23 cellular contexts compared by ENCODE assay signal in the genomic region with DNA sequence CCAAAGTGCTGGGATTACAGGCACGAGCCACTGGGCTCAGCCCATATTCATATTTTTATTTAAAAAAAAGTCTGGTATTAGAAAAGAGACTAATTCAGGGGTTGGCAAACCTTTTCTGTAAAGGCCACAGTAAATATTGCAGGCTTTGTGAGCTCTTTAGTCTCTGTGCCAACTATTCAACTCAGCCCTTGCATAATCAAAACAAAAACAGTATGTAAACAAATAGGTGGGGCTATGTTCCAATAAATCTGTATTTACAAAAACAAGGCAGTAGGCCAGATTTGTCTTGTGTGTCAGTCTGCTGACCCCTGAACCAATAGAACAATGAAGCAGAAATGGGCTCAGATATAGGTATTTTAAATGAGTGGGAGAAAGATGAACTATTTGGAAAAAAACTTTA. TPM values are rescaled to one million over a fixed set of nuclear protein-coding genes. Genes with fewer than 3 reads are reported as not detected.
A peak's percentile ranks its signal among the peaks of the same experiment; 100 is the strongest.
DNase-seq lines count a peak whose midpoint lies in the region; ATAC-seq, FAIRE-seq and TF ChIP-seq lines count a peak whose summit lies in the region.
"Had no signal": no experiment of that assay in that cellular context is flagged by ENCODE, and none has a peak within 500 bp of the region (broad histone marks: within the 10 kb centered on the region; RNA-seq: fewer than 3 reads in every experiment).

No MANE protein-coding gene starts in this region.

- peaks cover 0 to 3% of the 10 kb centered on the region in 2 donors for H3K9me3 Mint-ChIP-seq in activated T-cell treated with anti-CD3 and anti-CD28 coated beads, Interleukin-2, amount 50 U/mL, for 72 hours
- H3K9me3 Mint-ChIP-seq: memory B cell had no signal

- H3K18ac ChIP-seq in trophoblast cell (ENCODE audit: low read length) = no peak overlapping the region

- H3K27me3 ChIP-seq in HepG2 (ENCODE audit: control insufficient read depth in 1 of 2, insufficient read depth in 2 of 2, low read length in 2 of 2) (no peaks in the 10 kb centered on the region), trophoblast cell (ENCODE audit: insufficient read depth, low read length) (no peaks in the 10 kb centered on the region)
- H3K27me3 ChIP-seq: BLaER1, heart left ventricle had no signal

- no peaks in the 10 kb centered on the region for H3K36me3 Mint-ChIP-seq in activated T-cell treated with anti-CD3 and anti-CD28 coated beads, Interleukin-2, amount 50 U/mL, for 72 hours (ENCODE audit: insufficient read depth in 2 of 2)
- H3K36me3 Mint-ChIP-seq: memory B cell had no signal

- H3K27ac ChIP-seq in HepG2 (ENCODE audit: extremely low read length, insufficient read depth, low read length) (no peak overlapping the region), trophoblast cell (ENCODE audit: low read depth, low read length) (no peak overlapping the region)
- H3K27ac ChIP-seq: BLaER1, heart left ventricle, skin epidermis had no signal

- peaks cover 15% of the 10 kb centered on the region for H3K79me2 ChIP-seq in HepG2 (ENCODE audit: insufficient read depth, low read length)
- no peaks in the 10 kb centered on the region for H3K79me2 ChIP-seq in trophoblast cell (ENCODE audit: control insufficient read depth, insufficient read depth, low read length, poor library complexity)

- H2BK120ac ChIP-seq in trophoblast cell (ENCODE audit: insufficient read depth, low read length, poor library complexity) = no peak overlapping the region

- intact Hi-C loops in HepG2 (cut with micrococcal nuclease; ENCODE audit: unreplicated experiment) = no loop called here

- no peak overlapping the region for H4K91ac ChIP-seq in trophoblast cell (ENCODE audit: low read depth, low read length)

- BruUV-seq in HepG2 (replicated peaks; lab: Mats Ljungman, UMichigan) = no TSS peak

- TF ChIP-seq POLR2A in HepG2 (IDR thresholded peaks at IDR 0.05; ENCODE audit: insufficient read depth in 1 of 2, low read depth in 2 of 2, low read length in 2 of 2) = no peak

- H3K9me3 ChIP-seq in HepG2 (ENCODE audit: low read length) (no peaks in the 10 kb centered on the region), trophoblast cell (ENCODE audit: insufficient read depth, low read depth, low read length) (no peaks in the 10 kb centered on the region)
- H3K9me3 ChIP-seq: BLaER1, Caco-2, heart left ventricle had no signal

- TF ChIP-seq EP300 in HepG2 (IDR thresholded peaks at IDR 0.05; ENCODE audit: low read depth in 2 of 2, low read length in 2 of 2) (no peak), HepG2 (CRISPR knock-in tag; IDR thresholded peaks at IDR 0.05; ENCODE audit: borderline replicate concordance) (no peak)

- no peak overlapping the region for H3K27ac Mint-ChIP-seq in activated T-cell treated with anti-CD3 and anti-CD28 coated beads, Interleukin-2, amount 50 U/mL, for 72 hours
- H3K27ac Mint-ChIP-seq: activated CD8-positive, alpha-beta T cell treated with anti-CD3 and anti-CD28 coated beads for 36 hours; brain; memory B cell had no signal

- TF ChIP-seq CTCF in AG10803 (conservative IDR thresholded peaks at IDR 0.05; ENCODE audit: low read length) (no peak), HepG2 (CRISPR knock-in tag; IDR thresholded peaks at IDR 0.05) (no peak)

- H3K36me3 ChIP-seq in HepG2 (replicated peaks in 1 of 2; ENCODE audit: control insufficient read depth in 1 of 2, insufficient read depth in 2 of 2, low read length in 2 of 2) (no peaks in the 10 kb centered on the region), trophoblast cell (ENCODE audit: control insufficient read depth in 1 of 2, insufficient read depth in 2 of 2, low read length in 2 of 2) (peaks cover 0 to 2% of the 10 kb centered on the region in 2 experiments)
- H3K36me3 ChIP-seq: BLaER1, heart left ventricle had no signal

- no peak for ATAC-seq in HepG2
- no peak for ATAC-seq in activated T-cell treated with anti-CD3 and anti-CD28 coated beads, Interleukin-2, amount 50 U/mL, for 72 hours (replicated peaks in 1 of 2)
- ATAC-seq: activated CD8-positive, alpha-beta T cell treated with anti-CD3 and anti-CD28 coated beads for 36 hours; heart left ventricle had no signal

- H3K4me3 ChIP-seq in AG10803 (ENCODE audit: low read length) (no peak overlapping the region), HepG2 (replicated peaks in 1 of 3; ENCODE audit: insufficient read depth in 1 of 3, low read depth in 2 of 3, low read length in 3 of 3) (no peak overlapping the region), trophoblast cell (ENCODE audit: low read depth, low read length) (no peak overlapping the region)
- H3K4me3 ChIP-seq: BLaER1, heart left ventricle, skin epidermis had no signal

- H3K4me3 Mint-ChIP-seq in activated T-cell treated with anti-CD3 and anti-CD28 coated beads, Interleukin-2, amount 50 U/mL, for 72 hours = no peak overlapping the region
- H3K4me3 Mint-ChIP-seq: activated CD8-positive, alpha-beta T cell treated with anti-CD3 and anti-CD28 coated beads for 36 hours; brain; memory B cell had no signal

- no peak overlapping the region for H4K8ac ChIP-seq in trophoblast cell (ENCODE audit: low read depth, low read length)

- 95% methylated on average over 1 of the region's 1 CpG for WGBS in HepG2 (ENCODE audit: low lambda C conversion rate)
- whole genome bisulfite sequencing in trophoblast cell (ENCODE audit: extremely low coverage, insufficient coverage, insufficient read length) = no CpG with 5 or more reads among the region's 1 CpG

- H4K12ac ChIP-seq in trophoblast cell (ENCODE audit: low read depth, low read length) = no peak overlapping the region

- no peak overlapping the region for H3K14ac ChIP-seq in trophoblast cell (ENCODE audit: low read length)

- no peak overlapping the region for H2BK5ac ChIP-seq in trophoblast cell (ENCODE audit: low read depth, low read length, poor library complexity)

- H3K79me1 ChIP-seq in trophoblast cell (ENCODE audit: low read length) = no peaks in the 10 kb centered on the region

- no peak overlapping the region for H2AK5ac ChIP-seq in trophoblast cell (ENCODE audit: low read length)

- no peaks in the 10 kb centered on the region for H3K4me1 Mint-ChIP-seq in activated T-cell treated with anti-CD3 and anti-CD28 coated beads, Interleukin-2, amount 50 U/mL, for 72 hours (ENCODE audit: low read depth)
- H3K4me1 Mint-ChIP-seq: memory B cell had no signal

- H3K9ac ChIP-seq in HepG2 (ENCODE audit: insufficient read depth, low read depth, low read length) = no peak overlapping the region
- H3K9ac ChIP-seq in trophoblast cell (ENCODE audit: low read length) = no peak overlapping the region
- H3K9ac ChIP-seq: BLaER1 had no signal

- no peak for FAIRE-seq in HepG2 (lab: Jason Lieb, UNC)

- in situ Hi-C loops in HepG2 (cut with HindIII; ENCODE audit: extremely low pct_ligation_motif_present, low pct_unique_long_range_greater_than_20kb) = no loop called here

- no peak overlapping the region for H3K23ac ChIP-seq in trophoblast cell (ENCODE audit: low read length)

- peaks cover 18% of the 10 kb centered on the region for H3K4me1 ChIP-seq in HepG2 (ENCODE audit: insufficient read depth, low read length)
- H3K4me1 ChIP-seq in trophoblast cell (ENCODE audit: control insufficient read depth in 1 of 2, insufficient read depth in 2 of 2, low read length in 2 of 2) = no peaks in the 10 kb centered on the region
- H3K4me1 ChIP-seq: BLaER1, Caco-2 had no signal

- TF ChIP-seq RAD21 in HepG2 (CRISPR knock-in tag; IDR thresholded peaks at IDR 0.05) = no peak

- H2BK12ac ChIP-seq in trophoblast cell (ENCODE audit: low read length) = no peak overlapping the region

- no peak overlapping the region for H3K4me2 ChIP-seq in HepG2 (ENCODE audit: low read depth, low read length)
- no peak overlapping the region for H3K4me2 ChIP-seq in trophoblast cell (ENCODE audit: low read length)
- H3K4me2 ChIP-seq: BLaER1 had no signal

- no peak overlapping the region for H3K4ac ChIP-seq in trophoblast cell (ENCODE audit: low read depth, low read length)

- CTCF ChIA-PET in HepG2 (lab: Yijun Ruan, JAX; ENCODE audit: low intra/inter-chr PET ratio, low total read pairs) = no interaction called here

- peaks cover 11% of the 10 kb centered on the region; the same call in 1 of the 2 replicates for H4K20me1 ChIP-seq in HepG2 (ENCODE audit: insufficient read depth, low read length)
- H4K20me1 ChIP-seq: BLaER1 had no signal

- H3K27me3 Mint-ChIP-seq in activated T-cell treated with anti-CD3 and anti-CD28 coated beads, Interleukin-2, amount 50 U/mL, for 72 hours (ENCODE audit: low read depth) = peaks cover 23% of the 10 kb centered on the region
- H3K27me3 Mint-ChIP-seq: brain had no signal

- H2AFZ ChIP-seq in HepG2 (ENCODE audit: low read length) (no peak overlapping the region), trophoblast cell (ENCODE audit: insufficient read depth, low read length, poor library complexity) (no peak overlapping the region)

- POLR2A ChIA-PET in HepG2 (lab: Yijun Ruan, JAX) = no interaction called here

- peak; percentile 39 for DNase-seq in AG10803 (ENCODE audit: low read depth)
- DNase-seq in NCI-H460 (ENCODE audit: extremely low read depth, low read depth) = peak; percentile 45
- peak; percentile 35 to 43 for DNase-seq in dermis microvascular lymphatic vessel endothelial cell (ENCODE audit: low read depth in 2 of 2)
- no peak for DNase-seq in HepG2 (ENCODE audit: low spot score)
- DNase-seq in trophoblast cell = no peak
- DNase-seq in activated effector memory CD4-positive, alpha-beta T cell treated with Interleukin-2 at 50 U/mL for 16 hours = no peak
- no peak for DNase-seq in activated T-cell treated with anti-CD3 and anti-CD28 coated beads, Interleukin-2, amount 50 U/mL, for 72 hours
- no peak for DNase-seq in activated T-cell treated with anti-CD3 and anti-CD28 coated beads, Interleukin-2, amount 50 U/mL, for 48 hours
- DNase-seq: activated CD4-positive, CD25-positive, alpha-beta regulatory T cell treated with anti-CD3 and anti-CD28 coated beads, Interleukin-2, amount 50 U/mL, for 72 hours; activated CD8-positive, alpha-beta T cell treated with anti-CD3 and anti-CD28 coated beads for 36 hours; activated gamma-delta T cell; Caco-2; DMS79 treated with DMSO at 0.1 percent for 48 hours; GOT3; heart left ventricle; Kasumi-1; NCI-H2029 treated with DMSO at 0.1 percent for 48 hours; NCI-H510A treated with DMSO at 0.1 percent for 48 hours; RPMI8226 had no signal

RNA-seq across cellular contexts. Expression of gene CDC42BPA, which starts 49.3 kb away (rescaled TPM):
- 67.7 and 77.7 TPM in 2 replicates for total RNA-seq in NCI-H460 (2014; rRNA removed; shearing (Covaris generic))
- 20.9 and 27.3 TPM in 2 replicates for polyA plus RNA-seq in NCI-H460 (2014; cell fraction: nucleus; rRNA removed)
- total RNA-seq in dermis microvascular lymphatic vessel endothelial cell (53.0 and 55.0 TPM in 2 replicates), HepG2 (2016; rRNA removed; fragmentation: Illumina TruSeq; extraction: Trizol) (15.4 and 16.0 TPM in 2 replicates)
- total RNA-seq in HepG2 (2016; cell fraction: cytosol; rRNA removed; fragmentation: Illumina TruSeq; extraction: Trizol; ENCODE audit: low read depth) = 14.9 and 18.1 TPM in 2 replicates
- total RNA-seq in HepG2 (2016; cell fraction: insoluble cytoplasmic fraction; rRNA removed; fragmentation: Illumina TruSeq; extraction: Trizol) = 13.8 and 15.4 TPM in 2 replicates
- total RNA-seq in HepG2 (2016; cell fraction: membrane; rRNA removed; fragmentation: Illumina TruSeq; extraction: Trizol) = 11.4 and 14.7 TPM in 2 replicates
- 31.5 and 36.1 TPM in 2 replicates for total RNA-seq in HepG2 (2016; cell fraction: nucleus; rRNA removed; fragmentation: Illumina TruSeq; extraction: Trizol)
- 6.5 and 7.4 TPM in 2 replicates for polyA plus RNA-seq in HepG2 (2011; rRNA removed)
- polyA plus RNA-seq in HepG2 (2011; cell fraction: cytosol; rRNA removed) = 3.2 and 5.4 TPM in 2 replicates
- polyA plus RNA-seq in HepG2 (2011; cell fraction: nucleus; rRNA removed) = 7.2 and 9.9 TPM in 2 replicates
- polyA plus RNA-seq in HepG2 (2012) = 9.5 and 12.2 TPM in 2 replicates
- polyA plus RNA-seq in HepG2 (2016; cell fraction: cytosol; fragmentation: Illumina TruSeq; extraction: Trizol; ENCODE audit: low read depth) = 0.61 and 0.69 TPM in 2 replicates
- polyA plus RNA-seq in HepG2 (2016; cell fraction: insoluble cytoplasmic fraction; fragmentation: Illumina TruSeq; extraction: Trizol; ENCODE audit: low read depth) = 7.5 and 8.2 TPM in 2 replicates
- polyA plus RNA-seq in HepG2 (2016; cell fraction: membrane; fragmentation: Illumina TruSeq; extraction: Trizol; ENCODE audit: low read depth) = 1.8 and 2.2 TPM in 2 replicates
- polyA plus RNA-seq in HepG2 (2016; cell fraction: nucleus; fragmentation: Illumina TruSeq; extraction: Trizol; ENCODE audit: insufficient read depth, low read depth) = 8.1 and 9.4 TPM in 2 replicates
- polyA minus RNA-seq in HepG2 (2011; rRNA and poly(A)+ RNA removed; ENCODE audit: low replicate concordance) = 17.7 and 19.2 TPM in 2 replicates
- polyA minus RNA-seq in HepG2 (2011; cell fraction: cytosol; rRNA and poly(A)+ RNA removed) = 12.0 and 17.0 TPM in 2 replicates
- polyA minus RNA-seq in HepG2 (2011; cell fraction: nucleus; rRNA and poly(A)+ RNA removed) = 119 and 124 TPM in 2 replicates
- 7.8 and 8.2 TPM in 2 replicates for polyA plus RNA-seq in trophoblast cell (2013)
- total RNA-seq in activated T-cell treated with anti-CD3 and anti-CD28 coated beads, Interleukin-2, amount 50 U/mL, for 72 hours = 10 to 100 TPM in 1 of 2 donors, 1 to 10 TPM in 1; 6.2 to 11.6 TPM

Comparison
In these comparisons a context has a peak if more than half of its experiments do, and no peak if none do; other contexts are left out.
1. DNase-seq: peak in AG10803 (single experiment), NCI-H460 (single experiment) and dermis microvascular lymphatic vessel endothelial cell (2 of 2); none in HepG2 (single experiment), trophoblast cell (0 of 2), activated effector memory CD4-positive, alpha-beta T cell treated with Interleukin-2 at 50 U/mL for 16 hours (single experiment), activated T-cell treated with anti-CD3 and anti-CD28 coated beads, Interleukin-2, amount 50 U/mL, for 72 hours (0 of 2) and activated T-cell treated with anti-CD3 and anti-CD28 coated beads, Interleukin-2, amount 50 U/mL, for 48 hours (0 of 2).